9 cellular contexts compared by ENCODE assay signal in genomic region chr16:68284847-68285246, GRCh38. TPM values are rescaled to one million over a fixed set of nuclear protein-coding genes. Genes with fewer than 3 reads are reported as not detected.
DNase-seq lines count a peak whose midpoint lies in the region; ATAC-seq, FAIRE-seq and TF ChIP-seq lines count a peak whose summit lies in the region.
"Had no signal": no experiment of that assay in that cellular context is flagged by ENCODE, and none has a peak within 500 bp of the region (broad histone marks: within the 10 kb centered on the region; RNA-seq: fewer than 3 reads in every experiment).

No MANE protein-coding gene starts in this region.

- H3K4ac ChIP-seq in trophoblast cell (ENCODE audit: low read depth, low read length), result no peak overlapping the region

- H2BK12ac ChIP-seq in trophoblast cell (ENCODE audit: low read length), result no peak overlapping the region

- H3K4me1 ChIP-seq in DND-41 (ENCODE audit: insufficient read depth, low read length), result peaks cover 46% of the 10 kb centered on the region
- peaks cover 9 to 10% of the 10 kb centered on the region in 2 experiments for H3K4me1 ChIP-seq in trophoblast cell (ENCODE audit: control insufficient read depth in 1 of 2, insufficient read depth in 2 of 2, low read length in 2 of 2)

- TF ChIP-seq CTCF in DND-41 (IDR thresholded peaks at IDR 0.05; ENCODE audit: borderline replicate concordance, extremely low read depth, low read length, poor library complexity, severe bottlenecking) (no peak), Calu3 (IDR thresholded peaks at IDR 0.05; ENCODE audit: unreplicated experiment) (no peak)

- no peak for DNase-seq in DND-41
- DNase-seq in Kasumi-1 (lab: John Stamatoyannopoulos, UW), result peak; percentile 77 to 85
- no peak for DNase-seq in RKO (ENCODE audit: low spot score)
- DNase-seq in trophoblast cell, result no peak
- DNase-seq in H54 (ENCODE audit: insufficient read length, low spot score), result no peak
- no peak for DNase-seq in Calu3

- TF ChIP-seq POLR2A in H54 (IDR thresholded peaks at IDR 0.05; ENCODE audit: low read depth, low read length), result no peak

- intact Hi-C loops in Calu3 (cut with micrococcal nuclease; ENCODE audit: unreplicated experiment), result loop anchor here (1.0 kb wide), 1 partner anchor 19 kb away; no protein-coding TSS in a partner anchor

- H3K23ac ChIP-seq in trophoblast cell (ENCODE audit: low read length), result no peak overlapping the region

- no peak overlapping the region for H3K4me3 ChIP-seq in DND-41 (ENCODE audit: low read depth in 1 of 2, low read length in 2 of 2)
- no peak overlapping the region for H3K4me3 ChIP-seq in trophoblast cell (ENCODE audit: low read depth, low read length)

- no peak for ATAC-seq in DND-41 (ENCODE audit: insufficient read depth, low read depth)
- ATAC-seq in GM21381 (IDR thresholded peaks at IDR 0.05; ENCODE audit: unreplicated experiment), result peak; percentile 44
- ATAC-seq in esophagus mucosa, result peak; percentile 28

- no peak overlapping the region for H3K14ac ChIP-seq in trophoblast cell (ENCODE audit: low read length)

- H2BK120ac ChIP-seq in trophoblast cell (ENCODE audit: insufficient read depth, low read length, poor library complexity), result no peak overlapping the region

- no peak overlapping the region for H2AK5ac ChIP-seq in trophoblast cell (ENCODE audit: low read length)

- no peak overlapping the region for H2BK5ac ChIP-seq in trophoblast cell (ENCODE audit: low read depth, low read length, poor library complexity)

- H3K4me2 ChIP-seq in DND-41 (ENCODE audit: insufficient read depth, low read length) (no peak overlapping the region), trophoblast cell (ENCODE audit: low read length) (no peak overlapping the region)

- peaks cover 19% of the 10 kb centered on the region for H3K36me3 Mint-ChIP-seq in Calu3 (ENCODE audit: insufficient read depth, unreplicated experiment)

- no peak overlapping the region for H4K91ac ChIP-seq in trophoblast cell (ENCODE audit: low read depth, low read length)

- no peaks in the 10 kb centered on the region for H3K79me1 ChIP-seq in trophoblast cell (ENCODE audit: low read length)

- H2AFZ ChIP-seq in DND-41 (ENCODE audit: low read depth, low read length) (no peak overlapping the region), trophoblast cell (ENCODE audit: insufficient read depth, low read length, poor library complexity) (no peak overlapping the region)

- no peaks in the 10 kb centered on the region for H3K9me3 Mint-ChIP-seq in Calu3 (ENCODE audit: low read depth, unreplicated experiment)
- H3K9me3 Mint-ChIP-seq: nephron had no signal

- BruUV-seq in Calu3 (replicated peaks; lab: Mats Ljungman, UMichigan), result no TSS peak

- WGBS in trophoblast cell (ENCODE audit: extremely low coverage, insufficient coverage, insufficient read length), result no CpG with 5 or more reads among the region's 5 CpGs

- H3K36me3 ChIP-seq in DND-41 (ENCODE audit: insufficient read depth, low read length), result peaks cover 82% of the 10 kb centered on the region
- peaks cover 14 to 46% of the 10 kb centered on the region in 2 experiments for H3K36me3 ChIP-seq in trophoblast cell (ENCODE audit: control insufficient read depth in 1 of 2, insufficient read depth in 2 of 2, low read length in 2 of 2)

- H3K4me3 Mint-ChIP-seq in Calu3 (ENCODE audit: low read depth, unreplicated experiment), result no peak overlapping the region
- H3K4me3 Mint-ChIP-seq: nephron had no signal

- H3K9ac ChIP-seq in DND-41 (ENCODE audit: low read depth, low read length) (no peak overlapping the region), trophoblast cell (ENCODE audit: low read length) (no peak overlapping the region)

- no peaks in the 10 kb centered on the region for H3K9me3 ChIP-seq in DND-41 (ENCODE audit: insufficient read depth, low read length, severe bottlenecking)
- peaks cover 2% of the 10 kb centered on the region for H3K9me3 ChIP-seq in trophoblast cell (ENCODE audit: insufficient read depth, low read depth, low read length)

- H3K27ac Mint-ChIP-seq in Calu3 (ENCODE audit: unreplicated experiment), result no peak overlapping the region

- H3K27me3 ChIP-seq in DND-41 (ENCODE audit: insufficient read depth, low read length, poor library complexity), result no peaks in the 10 kb centered on the region
- H3K27me3 ChIP-seq in trophoblast cell (ENCODE audit: insufficient read depth, low read length), result no peaks in the 10 kb centered on the region

- H4K8ac ChIP-seq in trophoblast cell (ENCODE audit: low read depth, low read length), result no peak overlapping the region

- FAIRE-seq in H54 (lab: Jason Lieb, UNC), result no peak

- no peaks in the 10 kb centered on the region for H3K4me1 Mint-ChIP-seq in Calu3 (ENCODE audit: low read depth, unreplicated experiment)

- H3K18ac ChIP-seq in trophoblast cell (ENCODE audit: low read length), result no peak overlapping the region

- H3K27ac ChIP-seq in DND-41 (ENCODE audit: low read length) (peak overlapping the region; percentile 74), trophoblast cell (ENCODE audit: low read depth, low read length) (no peak overlapping the region)

- no peak overlapping the region for H4K12ac ChIP-seq in trophoblast cell (ENCODE audit: low read depth, low read length)

- peaks cover 26% of the 10 kb centered on the region for H4K20me1 ChIP-seq in DND-41 (ENCODE audit: insufficient read depth, low read length)

- H3K79me2 ChIP-seq in DND-41 (ENCODE audit: insufficient read depth, low read length) (peaks cover 93% of the 10 kb centered on the region), trophoblast cell (ENCODE audit: control insufficient read depth, insufficient read depth, low read length, poor library complexity) (no peaks in the 10 kb centered on the region)

- no peaks in the 10 kb centered on the region for H3K27me3 Mint-ChIP-seq in Calu3 (ENCODE audit: unreplicated experiment)

- CTCF ChIA-PET in Calu3 (lab: Charles Lee), result interaction anchor here (0.6 kb wide), 1 partner anchor 20 kb away, joined by 4 read pairs; no protein-coding TSS in a partner anchor

RNA-seq across cellular contexts. Expression of gene SLC7A6, which starts 20.5 kb away (rescaled TPM):
- 4.7 TPM for total RNA-seq in esophagus mucosa
- 65.1 and 75.5 TPM in 2 replicates for polyA plus RNA-seq in trophoblast cell (2013)
- total RNA-seq in Calu3 (2022), result 38.3 and 45.4 TPM in 2 replicates

RNA-seq across cellular contexts. Expression of gene SLC7A6OS, which starts 25.9 kb away (rescaled TPM):
- total RNA-seq in esophagus mucosa (8.1 TPM), Calu3 (2022) (28.4 and 34.9 TPM in 2 replicates)
- 8.8 and 9.9 TPM in 2 replicates for polyA plus RNA-seq in trophoblast cell (2013)

RNA-seq across cellular contexts. Expression of gene PRMT7, which starts 26.0 kb away (rescaled TPM):
- total RNA-seq in esophagus mucosa, result 14.8 TPM
- 32.7 and 33.3 TPM in 2 replicates for polyA plus RNA-seq in trophoblast cell (2013)
- total RNA-seq in Calu3 (2022), result 49.4 and 57.8 TPM in 2 replicates

RNA-seq across cellular contexts. Expression of gene PLA2G15, which starts 39.7 kb away (rescaled TPM):
- total RNA-seq in esophagus mucosa (4.8 TPM), Calu3 (2022) (16.9 and 22.5 TPM in 2 replicates)
- 22.1 and 24.6 TPM in 2 replicates for polyA plus RNA-seq in trophoblast cell (2013)

RNA-seq across cellular contexts. Expression of gene ESRP2, which starts 48.9 kb away (rescaled TPM):
- 82.1 TPM for total RNA-seq in esophagus mucosa
- polyA plus RNA-seq in trophoblast cell (2013), result 30.4 and 31.7 TPM in 2 replicates
- 100 and 103 TPM in 2 replicates for total RNA-seq in Calu3 (2022)

Comparison
In these comparisons a context has a peak if more than half of its experiments do, and no peak if none do; other contexts are left out.
1. DNase-seq: peak in Kasumi-1 (2 of 2); none in DND-41 (single experiment), RKO (single experiment), trophoblast cell (0 of 2), H54 (single experiment) and Calu3 (single experiment).